Comparison of ENCODE assay signal across 1 cellular context in the genomic region with DNA sequence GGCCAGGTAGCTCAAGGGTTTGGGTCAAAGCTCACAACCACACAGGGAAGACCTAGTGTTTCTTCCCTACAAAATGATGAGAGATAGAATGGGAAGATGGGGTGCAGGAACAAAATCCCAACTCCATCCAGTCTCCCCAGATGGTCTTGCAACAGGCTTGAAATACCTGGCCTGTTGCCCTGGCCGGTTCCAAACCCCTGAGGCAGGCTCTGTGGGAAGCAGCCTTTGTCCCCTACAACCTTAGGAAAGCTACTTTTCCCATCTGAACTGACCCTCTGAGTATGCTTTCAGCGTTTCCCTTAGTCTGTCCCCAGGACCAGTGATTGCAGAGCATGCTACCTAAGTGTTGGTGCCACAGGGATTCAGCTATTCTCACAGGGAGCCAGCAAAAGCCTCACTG.
TF ChIP-seq lines count a peak whose summit lies in the region.

No MANE protein-coding gene starts in this region.

TF ChIP-seq in WTC11, 78 proteins besides CTCF, POLR2A, EP300 and RAD21 (continued from another document):
- TF ChIP-seq, protein P1, sequence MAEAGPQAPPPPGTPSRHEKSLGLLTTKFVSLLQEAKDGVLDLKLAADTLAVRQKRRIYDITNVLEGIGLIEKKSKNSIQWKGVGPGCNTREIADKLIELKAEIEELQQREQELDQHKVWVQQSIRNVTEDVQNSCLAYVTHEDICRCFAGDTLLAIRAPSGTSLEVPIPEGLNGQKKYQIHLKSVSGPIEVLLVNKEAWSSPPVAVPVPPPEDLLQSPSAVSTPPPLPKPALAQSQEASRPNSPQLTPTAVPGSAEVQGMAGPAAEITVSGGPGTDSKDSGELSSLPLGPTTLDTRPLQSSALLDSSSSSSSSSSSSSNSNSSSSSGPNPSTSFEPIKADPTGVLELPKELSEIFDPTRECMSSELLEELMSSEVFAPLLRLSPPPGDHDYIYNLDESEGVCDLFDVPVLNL (CRISPR knock-in tag; IDR thresholded peaks at IDR 0.05; ENCODE audit: borderline replicate concordance, low read depth), result no peak
- TF ChIP-seq PRRX2 (CRISPR knock-in tag; IDR thresholded peaks at IDR 0.05) (no peak), GTF2I (CRISPR knock-in tag; conservative IDR thresholded peaks at IDR 0.05) (no peak), ZNF121 (CRISPR knock-in tag; IDR thresholded peaks at IDR 0.05) (no peak), IRF2 (CRISPR knock-in tag; IDR thresholded peaks at IDR 0.05; ENCODE audit: borderline replicate concordance, low read depth) (no peak), ETV6 (CRISPR knock-in tag; IDR thresholded peaks at IDR 0.05) (no peak), NR1H2 (CRISPR knock-in tag; IDR thresholded peaks at IDR 0.05) (no peak), CBFB (CRISPR knock-in tag; IDR thresholded peaks at IDR 0.05; ENCODE audit: low read depth) (no peak), FOXJ3 (CRISPR knock-in tag; IDR thresholded peaks at IDR 0.05; ENCODE audit: borderline replicate concordance) (no peak)
- TF ChIP-seq, protein P2, sequence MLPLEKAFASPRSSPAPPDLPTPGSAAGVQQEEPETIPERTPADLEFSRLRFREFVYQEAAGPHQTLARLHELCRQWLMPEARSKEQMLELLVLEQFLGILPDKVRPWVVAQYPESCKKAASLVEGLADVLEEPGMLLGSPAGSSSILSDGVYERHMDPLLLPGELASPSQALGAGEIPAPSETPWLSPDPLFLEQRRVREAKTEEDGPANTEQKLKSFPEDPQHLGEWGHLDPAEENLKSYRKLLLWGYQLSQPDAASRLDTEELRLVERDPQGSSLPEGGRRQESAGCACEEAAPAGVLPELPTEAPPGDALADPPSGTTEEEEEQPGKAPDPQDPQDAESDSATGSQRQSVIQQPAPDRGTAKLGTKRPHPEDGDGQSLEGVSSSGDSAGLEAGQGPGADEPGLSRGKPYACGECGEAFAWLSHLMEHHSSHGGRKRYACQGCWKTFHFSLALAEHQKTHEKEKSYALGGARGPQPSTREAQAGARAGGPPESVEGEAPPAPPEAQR (CRISPR knock-in tag; IDR thresholded peaks at IDR 0.05), result no peak
- TF ChIP-seq, protein P3, sequence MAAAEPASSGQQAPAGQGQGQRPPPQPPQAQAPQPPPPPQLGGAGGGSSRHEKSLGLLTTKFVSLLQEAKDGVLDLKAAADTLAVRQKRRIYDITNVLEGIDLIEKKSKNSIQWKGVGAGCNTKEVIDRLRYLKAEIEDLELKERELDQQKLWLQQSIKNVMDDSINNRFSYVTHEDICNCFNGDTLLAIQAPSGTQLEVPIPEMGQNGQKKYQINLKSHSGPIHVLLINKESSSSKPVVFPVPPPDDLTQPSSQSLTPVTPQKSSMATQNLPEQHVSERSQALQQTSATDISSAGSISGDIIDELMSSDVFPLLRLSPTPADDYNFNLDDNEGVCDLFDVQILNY (CRISPR knock-in tag; IDR thresholded peaks at IDR 0.05), result no peak
- TF ChIP-seq, protein P4, sequence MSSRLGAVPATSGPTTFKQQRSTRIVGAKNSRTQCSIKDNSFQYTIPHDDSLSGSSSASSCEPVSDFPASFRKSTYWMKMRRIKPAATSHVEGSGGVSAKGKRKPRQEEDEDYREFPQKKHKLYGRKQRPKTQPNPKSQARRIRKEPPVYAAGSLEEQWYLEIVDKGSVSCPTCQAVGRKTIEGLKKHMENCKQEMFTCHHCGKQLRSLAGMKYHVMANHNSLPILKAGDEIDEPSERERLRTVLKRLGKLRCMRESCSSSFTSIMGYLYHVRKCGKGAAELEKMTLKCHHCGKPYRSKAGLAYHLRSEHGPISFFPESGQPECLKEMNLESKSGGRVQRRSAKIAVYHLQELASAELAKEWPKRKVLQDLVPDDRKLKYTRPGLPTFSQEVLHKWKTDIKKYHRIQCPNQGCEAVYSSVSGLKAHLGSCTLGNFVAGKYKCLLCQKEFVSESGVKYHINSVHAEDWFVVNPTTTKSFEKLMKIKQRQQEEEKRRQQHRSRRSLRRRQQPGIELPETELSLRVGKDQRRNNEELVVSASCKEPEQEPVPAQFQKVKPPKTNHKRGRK (CRISPR knock-in tag; IDR thresholded peaks at IDR 0.05; ENCODE audit: borderline replicate concordance), result no peak
- TF ChIP-seq, protein P5, sequence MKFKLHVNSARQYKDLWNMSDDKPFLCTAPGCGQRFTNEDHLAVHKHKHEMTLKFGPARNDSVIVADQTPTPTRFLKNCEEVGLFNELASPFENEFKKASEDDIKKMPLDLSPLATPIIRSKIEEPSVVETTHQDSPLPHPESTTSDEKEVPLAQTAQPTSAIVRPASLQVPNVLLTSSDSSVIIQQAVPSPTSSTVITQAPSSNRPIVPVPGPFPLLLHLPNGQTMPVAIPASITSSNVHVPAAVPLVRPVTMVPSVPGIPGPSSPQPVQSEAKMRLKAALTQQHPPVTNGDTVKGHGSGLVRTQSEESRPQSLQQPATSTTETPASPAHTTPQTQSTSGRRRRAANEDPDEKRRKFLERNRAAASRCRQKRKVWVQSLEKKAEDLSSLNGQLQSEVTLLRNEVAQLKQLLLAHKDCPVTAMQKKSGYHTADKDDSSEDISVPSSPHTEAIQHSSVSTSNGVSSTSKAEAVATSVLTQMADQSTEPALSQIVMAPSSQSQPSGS (CRISPR knock-in tag; IDR thresholded peaks at IDR 0.05; ENCODE audit: borderline replicate concordance, low read depth), result no peak
